In genomic region chr19:55333870-55334269, GRCh38 we compare ENCODE assay signal across 1 cellular context.
TF ChIP-seq lines count a peak whose summit lies in the region.

No MANE protein-coding gene starts in this region.

TF ChIP-seq in HepG2, 621 proteins besides CTCF, POLR2A, EP300 and RAD21 (continued from another document and continues in another):
- TF ChIP-seq AKNA (CRISPR knock-in tag; IDR thresholded peaks at IDR 0.05; ENCODE audit: borderline replicate concordance) (no peak), PHB2 (IDR thresholded peaks at IDR 0.05; ENCODE audit: partially characterized antibody) (no peak), ZNF318 (CRISPR knock-in tag; IDR thresholded peaks at IDR 0.05) (no peak), PAWR (CRISPR knock-in tag; IDR thresholded peaks at IDR 0.05; ENCODE audit: borderline replicate concordance) (no peak), ZNF75D (CRISPR knock-in tag; IDR thresholded peaks at IDR 0.05; ENCODE audit: borderline replicate concordance) (no peak), SMARCC2 (IDR thresholded peaks at IDR 0.05) (no peak), USF2 (IDR thresholded peaks at IDR 0.05; ENCODE audit: low read depth, low read length) (no peak), USF2 (CRISPR knock-in tag; IDR thresholded peaks at IDR 0.05; ENCODE audit: borderline replicate concordance) (peak; percentile 19; the same call in 1 of the 2 replicates), PAX8 (CRISPR knock-in tag; IDR thresholded peaks at IDR 0.05; ENCODE audit: borderline replicate concordance) (no peak), ZNF674 (CRISPR knock-in tag; IDR thresholded peaks at IDR 0.05; ENCODE audit: low read depth) (no peak), FOXJ3 (CRISPR knock-in tag; IDR thresholded peaks at IDR 0.05; ENCODE audit: borderline replicate concordance) (no peak), MAX (IDR thresholded peaks at IDR 0.05) (peak; percentile 43; the same call in 1 of the 2 replicates), FOXA1 (IDR thresholded peaks at IDR 0.05) (no peak), FOXA1 (CRISPR knock-in tag; IDR thresholded peaks at IDR 0.05) (no peak; the same call in 1 of the 2 replicates), NR3C1 (CRISPR knock-in tag; IDR thresholded peaks at IDR 0.05) (no peak), SIX4 (CRISPR knock-in tag; IDR thresholded peaks at IDR 0.05) (0 out of 2 replicates have a peak, but pooled peaks have one; percentile 26), ZBTB42 (CRISPR knock-in tag; IDR thresholded peaks at IDR 0.05) (no peak), ZNF782 (CRISPR knock-in tag; IDR thresholded peaks at IDR 0.05; ENCODE audit: borderline replicate concordance) (no peak), ZNF83 (CRISPR knock-in tag; IDR thresholded peaks at IDR 0.05; ENCODE audit: borderline replicate concordance) (no peak), ZNF276 (CRISPR knock-in tag; IDR thresholded peaks at IDR 0.05; ENCODE audit: low read depth) (no peak), ZNF761 (CRISPR knock-in tag; conservative IDR thresholded peaks at IDR 0.05) (no peak), ZNF746 (CRISPR knock-in tag; IDR thresholded peaks at IDR 0.05) (no peak), ZBTB7B (CRISPR knock-in tag; IDR thresholded peaks at IDR 0.05) (no peak), KLF6 (CRISPR knock-in tag; IDR thresholded peaks at IDR 0.05) (0 out of 2 replicates have a peak, but pooled peaks have one; percentile 61), PRPF4 (IDR thresholded peaks at IDR 0.05; ENCODE audit: low read depth, low read length, poor library complexity, severe bottlenecking) (no peak), ZNF607 (CRISPR knock-in tag; IDR thresholded peaks at IDR 0.05; ENCODE audit: borderline replicate concordance) (0 out of 2 replicates have a peak, but pooled peaks have one; percentile 20)
- TF ChIP-seq, protein P1, sequence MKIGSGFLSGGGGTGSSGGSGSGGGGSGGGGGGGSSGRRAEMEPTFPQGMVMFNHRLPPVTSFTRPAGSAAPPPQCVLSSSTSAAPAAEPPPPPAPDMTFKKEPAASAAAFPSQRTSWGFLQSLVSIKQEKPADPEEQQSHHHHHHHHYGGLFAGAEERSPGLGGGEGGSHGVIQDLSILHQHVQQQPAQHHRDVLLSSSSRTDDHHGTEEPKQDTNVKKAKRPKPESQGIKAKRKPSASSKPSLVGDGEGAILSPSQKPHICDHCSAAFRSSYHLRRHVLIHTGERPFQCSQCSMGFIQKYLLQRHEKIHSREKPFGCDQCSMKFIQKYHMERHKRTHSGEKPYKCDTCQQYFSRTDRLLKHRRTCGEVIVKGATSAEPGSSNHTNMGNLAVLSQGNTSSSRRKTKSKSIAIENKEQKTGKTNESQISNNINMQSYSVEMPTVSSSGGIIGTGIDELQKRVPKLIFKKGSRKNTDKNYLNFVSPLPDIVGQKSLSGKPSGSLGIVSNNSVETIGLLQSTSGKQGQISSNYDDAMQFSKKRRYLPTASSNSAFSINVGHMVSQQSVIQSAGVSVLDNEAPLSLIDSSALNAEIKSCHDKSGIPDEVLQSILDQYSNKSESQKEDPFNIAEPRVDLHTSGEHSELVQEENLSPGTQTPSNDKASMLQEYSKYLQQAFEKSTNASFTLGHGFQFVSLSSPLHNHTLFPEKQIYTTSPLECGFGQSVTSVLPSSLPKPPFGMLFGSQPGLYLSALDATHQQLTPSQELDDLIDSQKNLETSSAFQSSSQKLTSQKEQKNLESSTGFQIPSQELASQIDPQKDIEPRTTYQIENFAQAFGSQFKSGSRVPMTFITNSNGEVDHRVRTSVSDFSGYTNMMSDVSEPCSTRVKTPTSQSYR (CRISPR knock-in tag; IDR thresholded peaks at IDR 0.05; ENCODE audit: borderline replicate concordance) = no peak
- TF ChIP-seq, protein P2, sequence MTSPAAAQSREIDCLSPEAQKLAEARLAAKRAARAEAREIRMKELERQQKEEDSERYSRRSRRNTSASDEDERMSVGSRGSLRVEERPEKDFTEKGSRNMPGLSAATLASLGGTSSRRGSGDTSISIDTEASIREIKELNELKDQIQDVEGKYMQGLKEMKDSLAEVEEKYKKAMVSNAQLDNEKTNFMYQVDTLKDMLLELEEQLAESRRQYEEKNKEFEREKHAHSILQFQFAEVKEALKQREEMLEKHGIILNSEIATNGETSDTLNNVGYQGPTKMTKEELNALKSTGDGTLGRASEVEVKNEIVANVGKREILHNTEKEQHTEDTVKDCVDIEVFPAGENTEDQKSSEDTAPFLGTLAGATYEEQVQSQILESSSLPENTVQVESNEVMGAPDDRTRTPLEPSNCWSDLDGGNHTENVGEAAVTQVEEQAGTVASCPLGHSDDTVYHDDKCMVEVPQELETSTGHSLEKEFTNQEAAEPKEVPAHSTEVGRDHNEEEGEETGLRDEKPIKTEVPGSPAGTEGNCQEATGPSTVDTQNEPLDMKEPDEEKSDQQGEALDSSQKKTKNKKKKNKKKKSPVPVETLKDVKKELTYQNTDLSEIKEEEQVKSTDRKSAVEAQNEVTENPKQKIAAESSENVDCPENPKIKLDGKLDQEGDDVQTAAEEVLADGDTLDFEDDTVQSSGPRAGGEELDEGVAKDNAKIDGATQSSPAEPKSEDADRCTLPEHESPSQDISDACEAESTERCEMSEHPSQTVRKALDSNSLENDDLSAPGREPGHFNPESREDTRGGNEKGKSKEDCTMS (CRISPR knock-in tag; conservative IDR thresholded peaks at IDR 0.05) = no peak
- TF ChIP-seq, protein P3, sequence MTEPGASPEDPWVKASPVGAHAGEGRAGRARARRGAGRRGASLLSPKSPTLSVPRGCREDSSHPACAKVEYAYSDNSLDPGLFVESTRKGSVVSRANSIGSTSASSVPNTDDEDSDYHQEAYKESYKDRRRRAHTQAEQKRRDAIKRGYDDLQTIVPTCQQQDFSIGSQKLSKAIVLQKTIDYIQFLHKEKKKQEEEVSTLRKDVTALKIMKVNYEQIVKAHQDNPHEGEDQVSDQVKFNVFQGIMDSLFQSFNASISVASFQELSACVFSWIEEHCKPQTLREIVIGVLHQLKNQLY (CRISPR knock-in tag; IDR thresholded peaks at IDR 0.05) = no peak
- TF ChIP-seq, protein P4, sequence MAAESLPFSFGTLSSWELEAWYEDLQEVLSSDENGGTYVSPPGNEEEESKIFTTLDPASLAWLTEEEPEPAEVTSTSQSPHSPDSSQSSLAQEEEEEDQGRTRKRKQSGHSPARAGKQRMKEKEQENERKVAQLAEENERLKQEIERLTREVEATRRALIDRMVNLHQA (CRISPR knock-in tag; IDR thresholded peaks at IDR 0.05) = no peak
